In genomic region chr10:30786131-30786530, GRCh38 we compare ENCODE assay signal across 9 cellular contexts.
DNase-seq lines count a peak whose midpoint lies in the region; ATAC-seq, FAIRE-seq and TF ChIP-seq lines count a peak whose summit lies in the region.
"Had no signal": no experiment of that assay in that cellular context is flagged by ENCODE, and none has a peak within 500 bp of the region (broad histone marks: within the 10 kb centered on the region; RNA-seq: fewer than 3 reads in every experiment).

No MANE protein-coding gene starts in this region.

- no peak for TF ChIP-seq EP300 in H1 (IDR thresholded peaks at IDR 0.05; ENCODE audit: borderline replicate concordance in 1 of 2, low read depth in 2 of 2, low read length in 2 of 2)

- no peak for ATAC-seq in CD4-positive, CD25-positive, alpha-beta regulatory T cell (ENCODE audit: low read depth in 2 of 2)
- no peak for ATAC-seq in omental fat pad (ENCODE audit: low FRiP score)
- ATAC-seq in GM21360 (IDR thresholded peaks at IDR 0.05; ENCODE audit: unreplicated experiment): no peak

- H4K5ac ChIP-seq in H1 (ENCODE audit: insufficient read length, low read depth, low read length): no peak overlapping the region

- H3K4me1 ChIP-seq in CD4-positive, CD25-positive, alpha-beta regulatory T cell (ENCODE audit: control insufficient read depth, insufficient read depth, low read length, poor library complexity, severe bottlenecking): peaks cover 23% of the 10 kb centered on the region
- H3K4me1 ChIP-seq in H1 (replicated peaks in 1 of 4; ENCODE audit: control insufficient read depth in 3 of 4, insufficient read depth in 4 of 4, low read length in 3 of 4): peaks cover 0 to 6% (median 2%) of the 10 kb centered on the region in 4 experiments; a peak in 2 of 7 replicates

- peak overlapping the region in 1 of 3 donors; percentile 23 for H3K27ac Mint-ChIP-seq in CD4-positive, CD25-positive, alpha-beta regulatory T cell
- H3K27ac Mint-ChIP-seq in IgD-negative memory B cell: no peak overlapping the region

- peaks cover 3% of the 10 kb centered on the region for H3K36me3 Mint-ChIP-seq in CD4-positive, CD25-positive, alpha-beta regulatory T cell
- peaks cover 2% of the 10 kb centered on the region for H3K36me3 Mint-ChIP-seq in IgD-negative memory B cell

- DNase-seq in CD4-positive, CD25-positive, alpha-beta regulatory T cell: no peak
- DNase-seq in H1 (ENCODE audit: low read depth in 1 of 2, low spot score in 2 of 2): no peak
- DNase-seq in pons (ENCODE audit: low spot score): peak; percentile 19
- DNase-seq in MV-4-11 (lab: John Stamatoyannopoulos, UW): no peak
- DNase-seq in islet precursor cell: no peak
- DNase-seq in omental fat pad (ENCODE audit: low spot score): no peak
- DNase-seq: NCI-H1048 had no signal

- no peak overlapping the region for H3K27ac ChIP-seq in CD4-positive, CD25-positive, alpha-beta regulatory T cell (ENCODE audit: insufficient read depth, low read length, poor library complexity, severe bottlenecking)
- no peak overlapping the region for H3K27ac ChIP-seq in H1 (ENCODE audit: low read depth, low read length)

- POLR2A ChIA-PET in H1 (lab: Charles Lee; ENCODE audit: partially characterized antibody): interaction anchor here (1.6 kb wide), 1 partner anchor 254 kb away, joined by 4 read pairs; no protein-coding TSS in a partner anchor

- H3K9me3 Mint-ChIP-seq in CD4-positive, CD25-positive, alpha-beta regulatory T cell: peaks cover 0 to 2% (median 0%) of the 10 kb centered on the region in 7 donors
- no peaks in the 10 kb centered on the region for H3K9me3 Mint-ChIP-seq in IgD-negative memory B cell

- H3K4ac ChIP-seq in H1 (replicated peaks; ENCODE audit: insufficient read length, low read depth, low read length): no peak overlapping the region

- H3K23ac ChIP-seq in H1 (ENCODE audit: insufficient read length): no peak overlapping the region

- no peak overlapping the region for H2BK120ac ChIP-seq in H1 (replicated peaks; ENCODE audit: low read depth, low read length)

- no peaks in the 10 kb centered on the region; the same call in 1 of the 2 replicates for H3K23me2 ChIP-seq in H1 (ENCODE audit: low read depth, low read length)

- H4K91ac ChIP-seq in H1 (replicated peaks; ENCODE audit: insufficient read length, low read length): no peak overlapping the region

- no peaks in the 10 kb centered on the region for H3K27me3 Mint-ChIP-seq in CD4-positive, CD25-positive, alpha-beta regulatory T cell
- H3K27me3 Mint-ChIP-seq in IgD-negative memory B cell: peaks cover 4% of the 10 kb centered on the region

- peak overlapping the region in 1 of 2 experiments; percentile 8; a peak in 1 of 4 replicates for H3K4me2 ChIP-seq in H1 (ENCODE audit: insufficient read depth in 1 of 2, low read depth in 2 of 2, low read length in 2 of 2)

- H2BK20ac ChIP-seq in H1 (ENCODE audit: low read length): no peak overlapping the region

- H2AK5ac ChIP-seq in H1 (ENCODE audit: low read depth, low read length): no peak overlapping the region

- no peaks in the 10 kb centered on the region for H3K27me3 ChIP-seq in CD4-positive, CD25-positive, alpha-beta regulatory T cell (ENCODE audit: control insufficient read depth, insufficient read depth, low read length)
- peaks cover 0 to 12% (median 6%) of the 10 kb centered on the region in 4 experiments; a peak in 3 of 7 replicates for H3K27me3 ChIP-seq in H1 (replicated peaks in 1 of 4; ENCODE audit: control insufficient read depth in 3 of 4, extremely low read depth in 1 of 4, insufficient read depth in 3 of 4, low read length in 3 of 4)

- H3K79me2 ChIP-seq in H1 (ENCODE audit: control insufficient read depth in 1 of 2, insufficient read depth in 2 of 2, low read length in 2 of 2): no peaks in the 10 kb centered on the region

- H3K14ac ChIP-seq in H1 (ENCODE audit: insufficient read length): no peak overlapping the region

- 0 out of 2 replicates have a peak overlapping the region, but pooled peaks have one; percentile 48 for H3K18ac ChIP-seq in H1 (ENCODE audit: extremely low read depth, low read length)

- H3K9me3 ChIP-seq in CD4-positive, CD25-positive, alpha-beta regulatory T cell (ENCODE audit: control insufficient read depth in 2 of 2, low read length in 2 of 2): no peaks in the 10 kb centered on the region
- no peaks in the 10 kb centered on the region for H3K9me3 ChIP-seq in H1 (ENCODE audit: insufficient read depth in 2 of 2, low read depth in 1 of 2, low read length in 1 of 2)

- H3K4me3 ChIP-seq in CD4-positive, CD25-positive, alpha-beta regulatory T cell (ENCODE audit: low read depth, low read length): no peak overlapping the region
- H3K4me3 ChIP-seq in H1 (ENCODE audit: extremely low read depth in 1 of 4, insufficient read depth in 2 of 4, low read depth in 3 of 4, low read length in 4 of 4): no peak overlapping the region

- H3K4me3 Mint-ChIP-seq in CD4-positive, CD25-positive, alpha-beta regulatory T cell: peak overlapping the region; percentile 52 to 87 (median 81)
- H3K4me3 Mint-ChIP-seq in IgD-negative memory B cell: peak overlapping the region in 3 of 4 donors; percentile 30 to 63 (median 58)

- FAIRE-seq in H1 (lab: Jason Lieb, UNC): no peak

- no peak overlapping the region; the same call in 1 of the 2 replicates for H2BK5ac ChIP-seq in H1 (ENCODE audit: low read depth, low read length)

- no peak overlapping the region for H2BK12ac ChIP-seq in H1 (ENCODE audit: low read depth, low read length)

- H4K8ac ChIP-seq in H1 (ENCODE audit: extremely low read depth, insufficient read depth, low read length): no peak overlapping the region; the same call in 1 of the 2 replicates

- TF ChIP-seq CTCF in H1 (IDR thresholded peaks at IDR 0.05; ENCODE audit: control extremely low read depth in 1 of 3, insufficient read depth in 1 of 3, low read depth in 1 of 3, low read length in 3 of 3): no peak
- no peak for TF ChIP-seq CTCF in omental fat pad (IDR thresholded peaks at IDR 0.05)

- no peaks in the 10 kb centered on the region for H3K79me1 ChIP-seq in H1 (ENCODE audit: low read depth, low read length)

- no peak overlapping the region for H3K9ac ChIP-seq in H1 (replicated peaks in 1 of 4; ENCODE audit: extremely low read depth in 1 of 4, low read depth in 3 of 4, low read length in 3 of 4)

- CTCF ChIA-PET in H1 (lab: Charles Lee; ENCODE audit: partially characterized antibody): interaction anchor here (1.0 to 3.7 kb wide), 6 partner anchors 25 to 1022 kb away, joined by 3 to 17 read pairs (median 8); no protein-coding TSS in a partner anchor

- TF ChIP-seq RAD21 in H1 (IDR thresholded peaks at IDR 0.05 in 1 of 2, conservative IDR thresholded peaks at IDR 0.05 in 1 of 2; ENCODE audit: low read depth in 2 of 2, low read length in 2 of 2): no peak

- H2BK15ac ChIP-seq in H1 (ENCODE audit: low read length): peak overlapping the region; percentile 88

- no peak overlapping the region for H2AFZ ChIP-seq in H1 (ENCODE audit: low read length)

- no peaks in the 10 kb centered on the region for H4K20me1 ChIP-seq in H1 (replicated peaks in 1 of 2; ENCODE audit: control insufficient read depth in 1 of 2, insufficient read depth in 2 of 2, low read length in 2 of 2)

- H3K36me3 ChIP-seq in CD4-positive, CD25-positive, alpha-beta regulatory T cell (ENCODE audit: control insufficient read depth, insufficient read depth, low read length): no peaks in the 10 kb centered on the region
- no peaks in the 10 kb centered on the region for H3K36me3 ChIP-seq in H1 (ENCODE audit: control insufficient read depth in 2 of 4, insufficient read depth in 4 of 4, low read length in 3 of 4)

- H3K4me1 Mint-ChIP-seq in CD4-positive, CD25-positive, alpha-beta regulatory T cell: peaks cover 0 to 28% (median 16%) of the 10 kb centered on the region in 4 donors
- H3K4me1 Mint-ChIP-seq in IgD-negative memory B cell: peaks cover 0 to 11% (median 9%) of the 10 kb centered on the region in 3 donors

- no peak overlapping the region for H3K56ac ChIP-seq in H1 (replicated peaks; ENCODE audit: insufficient read length, low read depth, low read length)

- TF ChIP-seq POLR2A in H1 (IDR thresholded peaks at IDR 0.05; ENCODE audit: control extremely low read depth in 1 of 2, low read depth in 2 of 2, low read length in 2 of 2): no peak

TF ChIP-seq in H1, 55 proteins besides CTCF, POLR2A, EP300 and RAD21:
- no peak for TF ChIP-seq GABPA (IDR thresholded peaks at IDR 0.05; ENCODE audit: borderline replicate concordance, insufficient read depth, low read length)
